10 cellular contexts compared by ENCODE assay signal in genomic region chr11:119377961-119378667, GRCh38. TPM values are rescaled to one million over a fixed set of nuclear protein-coding genes. Genes with fewer than 3 reads are reported as not detected.
A peak's percentile ranks its signal among the peaks of the same experiment; 100 is the strongest.
DNase-seq lines count a peak whose midpoint lies in the region; ATAC-seq and TF ChIP-seq lines count a peak whose summit lies in the region.
"Had no signal": no experiment of that assay in that cellular context is flagged by ENCODE, and none has a peak within 500 bp of the region (broad histone marks: within the 10 kb centered on the region; RNA-seq: fewer than 3 reads in every experiment).

No MANE protein-coding gene starts in this region.

- intact Hi-C loops in esophagus squamous epithelium (cut with DNase I), result no loop called here

- no peak overlapping the region for H3K9ac ChIP-seq in iPS-18a (ENCODE audit: low read length)

- H3K27ac ChIP-seq in iPS-18a (ENCODE audit: low read length), result no peak overlapping the region
- no peak overlapping the region for H3K27ac ChIP-seq in foreskin keratinocyte
- peak overlapping the region in 2 of 4 donors; percentile 75 to 87 for H3K27ac ChIP-seq in esophagus squamous epithelium

- TF ChIP-seq POLR2A in esophagus squamous epithelium (IDR thresholded peaks at IDR 0.05), result no peak

- H3K27me3 ChIP-seq in iPS-18a (ENCODE audit: control insufficient read depth, insufficient read depth, low read length) (peaks cover 14% of the 10 kb centered on the region), foreskin keratinocyte (no peaks in the 10 kb centered on the region), esophagus squamous epithelium (no peaks in the 10 kb centered on the region)
- H3K27me3 ChIP-seq: adrenal gland had no signal

- WGBS in esophagus squamous epithelium, 2 donors, result no CpG with 5 or more reads among the region's 6 CpGs

- DNase-seq in AG08396 (ENCODE audit: low spot score) (peak; percentile 0), NCI-H69 (lab: John Stamatoyannopoulos, UW) (peak; percentile 24), foreskin keratinocyte (no peak), esophagus squamous epithelium (lab: John Stamatoyannopoulos, UW) (no peak)
- DNase-seq: naive B cell, NCI-H2029 had no signal

- H3K4me1 ChIP-seq in iPS-18a (ENCODE audit: control insufficient read depth, low read depth, low read length) (peaks cover 53% of the 10 kb centered on the region), foreskin keratinocyte (peaks cover 13% of the 10 kb centered on the region), esophagus squamous epithelium (peaks cover 15 to 74% (median 46%) of the 10 kb centered on the region in 3 donors)

- H3K36me3 ChIP-seq in iPS-18a (ENCODE audit: control insufficient read depth, low read depth, low read length) (no peaks in the 10 kb centered on the region), esophagus squamous epithelium (no peaks in the 10 kb centered on the region)
- H3K36me3 ChIP-seq: adrenal gland had no signal

- no peak for TF ChIP-seq CTCF in foreskin keratinocyte (conservative IDR thresholded peaks at IDR 0.05)
- TF ChIP-seq CTCF in esophagus squamous epithelium (IDR thresholded peaks at IDR 0.05), result no peak

- H3K4me3 ChIP-seq in iPS-18a (ENCODE audit: low read length) (peak overlapping the region; percentile 23), esophagus squamous epithelium (no peak overlapping the region)
- H3K4me3 ChIP-seq: adrenal gland had no signal

- H3K9me3 ChIP-seq in iPS-18a (ENCODE audit: control insufficient read depth, low read depth, low read length) (no peaks in the 10 kb centered on the region), esophagus squamous epithelium (no peaks in the 10 kb centered on the region)
- H3K9me3 ChIP-seq: adrenal gland had no signal

- ATAC-seq in HG03469 (IDR thresholded peaks at IDR 0.05; ENCODE audit: unreplicated experiment) (no peak), foreskin keratinocyte (no peak)

RNA-seq across cellular contexts. Expression of gene USP2, which starts 3.4 kb away (rescaled TPM):
- total RNA-seq in foreskin keratinocyte (0.27 and 0.42 TPM in 2 replicates), esophagus squamous epithelium (1 to 10 TPM; 1.9 to 9.6 (median 4.8) TPM)
- 0.26 and 0.45 TPM in 2 replicates for polyA plus RNA-seq in foreskin keratinocyte

RNA-seq across cellular contexts. Expression of gene MFRP, which starts 31.6 kb away (rescaled TPM):
- total RNA-seq in foreskin keratinocyte, result not detected in 2 replicates
- not detected in 2 replicates for polyA plus RNA-seq in foreskin keratinocyte
- not detected for total RNA-seq in esophagus squamous epithelium
- total RNA-seq: HT1080 had no signal
- polyA plus RNA-seq: adrenal gland had no signal

RNA-seq across cellular contexts. Expression of gene C1QTNF5, which starts 37.4 kb away (rescaled TPM):
- total RNA-seq in foreskin keratinocyte, result not detected in 2 replicates
- polyA plus RNA-seq in foreskin keratinocyte, result 0.03 and 0.07 TPM in 2 replicates
- total RNA-seq in esophagus squamous epithelium, result 10 to 100 TPM in 2 of 4 donors, 1 to 10 TPM in 2; 5.3 to 18.8 (median 10.3) TPM

RNA-seq across cellular contexts. Expression of gene RNF26, which starts 43.8 kb away (rescaled TPM):
- total RNA-seq in foreskin keratinocyte, result 30.1 and 35.2 TPM in 2 replicates
- polyA plus RNA-seq in foreskin keratinocyte, result 41.0 and 49.9 TPM in 2 replicates
- 10 to 100 TPM; 10.5 to 17.9 (median 12.2) TPM for total RNA-seq in esophagus squamous epithelium

RNA-seq across cellular contexts. Expression of gene THY1, which starts 44.9 kb away (rescaled TPM):
- 15.2 and 51.6 TPM in 2 replicates for total RNA-seq in foreskin keratinocyte
- polyA plus RNA-seq in foreskin keratinocyte, result 16.4 and 52.0 TPM in 2 replicates
- 1 to 10 TPM in 3 of 4 donors, under 1 TPM in 1; 0.57 to 7.6 (median 2.9) TPM for total RNA-seq in esophagus squamous epithelium
- total RNA-seq: HT1080 had no signal

Comparison
In these comparisons a context has a peak if more than half of its experiments do, and no peak if none do; other contexts are left out.
1. DNase-seq: peak in AG08396 (single experiment) and NCI-H69 (single experiment); none in foreskin keratinocyte (0 of 2) and esophagus squamous epithelium (single experiment).